Comparison of ENCODE assay signal across 24 cellular contexts in genomic region chr15:100707229-100707628, GRCh38.
"Had no signal": no experiment of that assay in that cellular context is flagged by ENCODE, and none has a peak within 500 bp of the region (broad histone marks: within the 10 kb centered on the region; RNA-seq: fewer than 3 reads in every experiment).

No MANE protein-coding gene starts in this region.

- H3K4me3 ChIP-seq: cardiac muscle cell, colonic mucosa, psoas muscle, transverse colon, uterus had no signal

- H3K4me1 ChIP-seq: colonic mucosa, parathyroid adenoma, psoas muscle, uterus had no signal

- H3K36me3 ChIP-seq: cardiac muscle cell, colonic mucosa, transverse colon, uterus had no signal

- H3K27me3 ChIP-seq: cardiac muscle cell, colonic mucosa, transverse colon, uterus had no signal

- H3K9me3 ChIP-seq: colonic mucosa, psoas muscle, transverse colon, uterus had no signal

- DNase-seq: activated B cell treated with CpG ODN at 0.5 μM for 24 hours; activated CD4-positive, alpha-beta T cell treated with anti-CD3 and anti-CD28 coated beads, Interleukin-2, amount 50 U/mL, for 1 hour; activated CD8-positive, alpha-beta memory T cell treated with anti-CD3 and anti-CD28 coated beads, Interleukin-2, amount 10 ng/mL, durations not matched to agents 7 days and 5 days; activated CD8-positive, alpha-beta T cell treated with anti-CD3 and anti-CD28 coated beads for 36 hours; activated effector memory CD4-positive, alpha-beta T cell treated with Interleukin-2 at 50 U/mL for 16 hours; activated naive CD4-positive, alpha-beta T cell treated with Interleukin-2 at 50 U/mL for 16 hours; activated T-cell treated with anti-CD3 and anti-CD28 coated beads for 4 hours; anterior cingulate cortex; cerebellar nuclear complex; colonic mucosa; effector CD8-positive, alpha-beta T cell; foreskin fibroblast; hippocampal formation; kidney; left colon; naive thymus-derived CD8-positive, alpha-beta T cell; nucleus accumbens; psoas muscle; stimulated activated CD4-positive, alpha-beta T cell treated with anti-CD3 and anti-CD28 coated beads, Interleukin-2, amount 100 ng/mL, for 48 hours; stimulated activated naive CD4-positive, alpha-beta T cell treated with Interleukin-2 at 50 U/mL for 16 hours; transverse colon had no signal

- H3K27ac ChIP-seq: cardiac muscle cell, colonic mucosa, parathyroid adenoma, psoas muscle, transverse colon, uterus had no signal

- H2AFZ ChIP-seq: parathyroid adenoma had no signal

- H3K9ac ChIP-seq: parathyroid adenoma had no signal

- H3K79me2 ChIP-seq: parathyroid adenoma had no signal
